Comparison of ENCODE assay signal across 26 cellular contexts in genomic region chr11:122172352-122173073, GRCh38. TPM values are rescaled to one million over a fixed set of nuclear protein-coding genes. Genes with fewer than 3 reads are reported as not detected.
A peak's percentile ranks its signal among the peaks of the same experiment; 100 is the strongest.
DNase-seq lines count a peak whose midpoint lies in the region; ATAC-seq and TF ChIP-seq lines count a peak whose summit lies in the region.
"Had no signal": no experiment of that assay in that cellular context is flagged by ENCODE, and none has a peak within 500 bp of the region (broad histone marks: within the 10 kb centered on the region; RNA-seq: fewer than 3 reads in every experiment).

No MANE protein-coding gene starts in this region.

- H3K27me3 Mint-ChIP-seq in neural crest cell (ENCODE audit: low read depth), result no peaks in the 10 kb centered on the region
- H3K27me3 Mint-ChIP-seq: activated CD4-positive, alpha-beta memory T cell treated with anti-CD3 and anti-CD28 coated beads, Interleukin-2, amount 10 ng/mL, durations not matched to agents 7 days and 5 days had no signal

- TF ChIP-seq EP300 in esophagus muscularis mucosa (IDR thresholded peaks at IDR 0.05), result no peak

- ATAC-seq in PC-3 (no peak), HG03139 (IDR thresholded peaks at IDR 0.05; ENCODE audit: unreplicated experiment) (no peak), GM19467 (IDR thresholded peaks at IDR 0.05; ENCODE audit: unreplicated experiment) (no peak)
- ATAC-seq: activated CD4-positive, CD25-positive, alpha-beta regulatory T cell treated with anti-CD3 and anti-CD28 coated beads, Interleukin-2, amount 50 U/mL, for 24 hours; GM23338; Right ventricle myocardium inferior had no signal

- H3K36me3 ChIP-seq in ACC112 (ENCODE audit: insufficient read depth, low read length), result peaks cover 72% of the 10 kb centered on the region
- peaks cover 69% of the 10 kb centered on the region for H3K36me3 ChIP-seq in PC-3 (ENCODE audit: low read depth, low read length)
- no peaks in the 10 kb centered on the region for H3K36me3 ChIP-seq in esophagus muscularis mucosa
- H3K36me3 ChIP-seq: stomach, upper lobe of left lung had no signal

- DNase-seq in PC-3 (peak; percentile 79), esophagus muscularis mucosa (ENCODE audit: extremely low spot score) (no peak), neural crest cell (ENCODE audit: low read depth, low spot score) (no peak), SHP77 (lab: John Stamatoyannopoulos, UW) (no peak)
- DNase-seq in activated CD8-positive, alpha-beta memory T cell treated with anti-CD3 and anti-CD28 coated beads, Interleukin-2, amount 50 U/mL, for 48 hours, result no peak
- DNase-seq: activated CD4-positive, alpha-beta memory T cell treated with anti-CD3 and anti-CD28 coated beads, Interleukin-2, amount 10 ng/mL, durations not matched to agents 7 days and 5 days; activated gamma-delta T cell treated with Interleukin-2 at 50 U/mL for 16 hours; activated T-cell treated with anti-CD3 and anti-CD28 coated beads for 4 hours; amniotic stem cell; C1 segment of cervical spinal cord; central memory CD4-positive, alpha-beta T cell; dorsolateral prefrontal cortex; hippocampal formation; islet precursor cell; NCI-H1694; NCI-H69; occipital lobe; stomach; upper lobe of left lung had no signal

- 66% methylated on average over 3 of the region's 3 CpGs for WGBS in esophagus muscularis mucosa

- peak overlapping the region; percentile 55; the same call in 1 of the 2 replicates for H3K4me3 ChIP-seq in ACC112 (ENCODE audit: low read depth, low read length)
- peak overlapping the region; percentile 58 for H3K4me3 ChIP-seq in PC-3 (ENCODE audit: low read length)
- H3K4me3 ChIP-seq in esophagus muscularis mucosa, result no peak overlapping the region
- H3K4me3 ChIP-seq: dorsolateral prefrontal cortex, GM23338, stomach, upper lobe of left lung had no signal

- no peak for TF ChIP-seq POLR2A in esophagus muscularis mucosa (IDR thresholded peaks at IDR 0.05; ENCODE audit: low read depth)

- POLR2A ChIA-PET in PC-3 (lab: Charles Lee; ENCODE audit: unreplicated experiment), result no interaction called here

- H3K27ac Mint-ChIP-seq in neural crest cell (ENCODE audit: unreplicated experiment), result peak overlapping the region; percentile 94
- H3K27ac Mint-ChIP-seq: activated CD4-positive, alpha-beta memory T cell treated with anti-CD3 and anti-CD28 coated beads, Interleukin-2, amount 10 ng/mL, durations not matched to agents 7 days and 5 days; GM23338 had no signal

- no peaks in the 10 kb centered on the region for H4K20me1 ChIP-seq in PC-3 (ENCODE audit: low read length)

- H3K27me3 ChIP-seq in ACC112 (ENCODE audit: insufficient read depth, low read length) (no peaks in the 10 kb centered on the region), PC-3 (ENCODE audit: low read length) (no peaks in the 10 kb centered on the region), esophagus muscularis mucosa (no peaks in the 10 kb centered on the region)
- H3K27me3 ChIP-seq: dorsolateral prefrontal cortex, stomach, upper lobe of left lung had no signal

- no peak overlapping the region for H3K4me3 Mint-ChIP-seq in neural crest cell
- H3K4me3 Mint-ChIP-seq: activated CD4-positive, alpha-beta memory T cell treated with anti-CD3 and anti-CD28 coated beads, Interleukin-2, amount 10 ng/mL, durations not matched to agents 7 days and 5 days; GM23338 had no signal

- H3K27ac ChIP-seq in ACC112 (ENCODE audit: low read depth, low read length) (peak overlapping the region; percentile 99), PC-3 (ENCODE audit: low read length) (peak overlapping the region; percentile 99), esophagus muscularis mucosa (replicated peaks in 1 of 4) (peak overlapping the region in 3 of 4 donors; percentile 14 to 42 (median 21))
- H3K27ac ChIP-seq: stomach had no signal

- CTCF ChIA-PET in PC-3 (lab: Charles Lee), result no interaction called here

- TF ChIP-seq CTCF in PC-3 (conservative IDR thresholded peaks at IDR 0.05; ENCODE audit: low read depth, low read length), result no peak
- TF ChIP-seq CTCF in esophagus muscularis mucosa (IDR thresholded peaks at IDR 0.05), result no peak
- TF ChIP-seq CTCF in neural crest cell (conservative IDR thresholded peaks at IDR 0.05), result no peak

- no peaks in the 10 kb centered on the region for H3K9me3 ChIP-seq in PC-3 (ENCODE audit: low read length)
- H3K9me3 ChIP-seq in esophagus muscularis mucosa, result no peaks in the 10 kb centered on the region
- H3K9me3 ChIP-seq: stomach, upper lobe of left lung had no signal

- no peak overlapping the region for H2AFZ ChIP-seq in ACC112 (ENCODE audit: low read length, unreplicated experiment)
- no peak overlapping the region for H2AFZ ChIP-seq in PC-3 (ENCODE audit: low read length)

- H3K9ac ChIP-seq in PC-3 (ENCODE audit: low read length), result peak overlapping the region; percentile 95

- H3K4me2 ChIP-seq in PC-3 (ENCODE audit: low read length), result peak overlapping the region; percentile 81
- H3K4me2 ChIP-seq: GM23338 had no signal

- intact Hi-C loops in PC-3 (cut with micrococcal nuclease) (no loop called here), esophagus muscularis mucosa (cut with DNase I) (no loop called here)

- H3K9me2 ChIP-seq in PC-3 (replicated peaks; ENCODE audit: low read length), result no peaks in the 10 kb centered on the region

- H3K9me3 Mint-ChIP-seq in neural crest cell, result peaks cover 4% of the 10 kb centered on the region
- H3K9me3 Mint-ChIP-seq: activated CD4-positive, alpha-beta memory T cell treated with anti-CD3 and anti-CD28 coated beads, Interleukin-2, amount 10 ng/mL, durations not matched to agents 7 days and 5 days; GM23338 had no signal

- H3K36me3 Mint-ChIP-seq in neural crest cell (ENCODE audit: low read depth), result no peaks in the 10 kb centered on the region

- H3K79me2 ChIP-seq in ACC112 (ENCODE audit: control insufficient read depth, insufficient read depth, low read length, unreplicated experiment), result peaks cover 94% of the 10 kb centered on the region
- peaks cover 96% of the 10 kb centered on the region for H3K79me2 ChIP-seq in PC-3 (ENCODE audit: low read length)

- H3K4me1 ChIP-seq in ACC112 (ENCODE audit: control insufficient read depth, insufficient read depth, low read length, unreplicated experiment), result peaks cover 93% of the 10 kb centered on the region
- H3K4me1 ChIP-seq in PC-3 (ENCODE audit: insufficient read depth, low read length), result peaks cover 91% of the 10 kb centered on the region
- peaks cover 0 to 24% (median 14%) of the 10 kb centered on the region in 4 donors for H3K4me1 ChIP-seq in esophagus muscularis mucosa

- H3K4me1 Mint-ChIP-seq in neural crest cell, result peaks cover 17% of the 10 kb centered on the region
- H3K4me1 Mint-ChIP-seq: activated CD4-positive, alpha-beta memory T cell treated with anti-CD3 and anti-CD28 coated beads, Interleukin-2, amount 10 ng/mL, durations not matched to agents 7 days and 5 days had no signal

- H3F3A ChIP-seq in PC-3 (ENCODE audit: low read length, unreplicated experiment), result peaks cover 38% of the 10 kb centered on the region

- BruUV-seq in PC-3 (replicated peaks; lab: Mats Ljungman, UMichigan), result no TSS peak

RNA-seq across cellular contexts. Expression of gene BLID, which starts 56.5 kb away (rescaled TPM):
- total RNA-seq in PC-3 (2014; rRNA removed), result 5.4 and 5.7 TPM in 2 replicates
- total RNA-seq in esophagus muscularis mucosa, result 1 to 10 TPM in 2 of 4 donors, under 1 TPM in 1, not detected in 1; 0.99 to 3.3 (median 1.3) TPM
- not detected in 2 replicates for total RNA-seq in neural crest cell
- total RNA-seq: activated CD4-positive, alpha-beta memory T cell treated with anti-CD3 and anti-CD28 coated beads, Interleukin-2, amount 10 ng/mL, durations not matched to agents 7 days and 5 days; GM23338; renal cortical epithelial cell; Right ventricle myocardium inferior had no signal

Comparison
In these comparisons a context has a peak if more than half of its experiments do, and no peak if none do; other contexts are left out.
1. H3K27ac ChIP-seq: peak in every context shown above with its lines; median percentile 99 in ACC112; 99 in PC-3; 21 in esophagus muscularis mucosa.
2. H3K4me3 ChIP-seq: peak in ACC112 (single experiment) and PC-3 (single experiment); none in esophagus muscularis mucosa (0 of 4).